ENCODE assay signal across 17 cellular contexts in genomic region chr6:135331002-135331401, GRCh38.
DNase-seq lines count a peak whose midpoint lies in the region; ATAC-seq and TF ChIP-seq lines count a peak whose summit lies in the region.
"Had no signal": no experiment of that assay in that cellular context is flagged by ENCODE, and none has a peak within 500 bp of the region (broad histone marks: within the 10 kb centered on the region; RNA-seq: fewer than 3 reads in every experiment).

No MANE protein-coding gene starts in this region.

- H3K27me3 Mint-ChIP-seq in CD4-positive, alpha-beta T cell = no peaks in the 10 kb centered on the region
- H3K27me3 Mint-ChIP-seq: activated CD4-positive, alpha-beta T cell treated with anti-CD3 and anti-CD28 coated beads, Interleukin-2, amount 10 ng/mL, durations not matched to agents 7 days and 5 days; CD8-positive, alpha-beta memory T cell had no signal

- H3K4me3 Mint-ChIP-seq in CD4-positive, alpha-beta T cell = no peak overlapping the region
- H3K4me3 Mint-ChIP-seq: activated CD4-positive, alpha-beta T cell treated with anti-CD3 and anti-CD28 coated beads, Interleukin-2, amount 10 ng/mL, durations not matched to agents 7 days and 5 days; CD8-positive, alpha-beta memory T cell; endodermal cell had no signal

- H4K91ac ChIP-seq in mesenchymal stem cell (ENCODE audit: low read length) = no peak overlapping the region

- H3K9me3 Mint-ChIP-seq in CD4-positive, alpha-beta T cell = no peaks in the 10 kb centered on the region
- H3K9me3 Mint-ChIP-seq: activated CD4-positive, alpha-beta T cell treated with anti-CD3 and anti-CD28 coated beads, Interleukin-2, amount 10 ng/mL, durations not matched to agents 7 days and 5 days; CD8-positive, alpha-beta memory T cell; endodermal cell had no signal

- CTCF ChIA-PET in CD4-positive, alpha-beta T cell (lab: Charles Lee) = no interaction called here

- H3K79me1 ChIP-seq in mesenchymal stem cell (replicated peaks; ENCODE audit: low read length, poor library complexity, severe bottlenecking) = no peaks in the 10 kb centered on the region

- no peak overlapping the region for H2AFZ ChIP-seq in mesenchymal stem cell (ENCODE audit: low read depth, low read length)

- intact Hi-C loops in CD4-positive, alpha-beta T cell (cut with DNase I, micrococcal nuclease) = no loop called here

- no peak overlapping the region for H4K8ac ChIP-seq in mesenchymal stem cell (ENCODE audit: low read length)

- H3K27ac ChIP-seq in caudate nucleus (ENCODE audit: low read depth, low read length) (no peak overlapping the region), mesenchymal stem cell (ENCODE audit: low read length, poor library complexity, severe bottlenecking) (no peak overlapping the region)
- no peak overlapping the region for H3K27ac ChIP-seq in CD4-positive, alpha-beta T cell (ENCODE audit: low read depth, low read length)
- H3K27ac ChIP-seq: left lung, neutrophil, tibial nerve had no signal

- H3K4me3 ChIP-seq in mesenchymal stem cell (ENCODE audit: insufficient read depth in 1 of 2, low read depth in 1 of 2, low read length in 2 of 2) = no peak overlapping the region
- H3K4me3 ChIP-seq: left lung, tibial nerve had no signal

- H3K9me3 ChIP-seq in mesenchymal stem cell (ENCODE audit: control insufficient read depth, low read length) = no peaks in the 10 kb centered on the region
- no peaks in the 10 kb centered on the region for H3K9me3 ChIP-seq in CD4-positive, alpha-beta T cell (ENCODE audit: control insufficient read depth, low read length)
- H3K9me3 ChIP-seq: left lung, neutrophil had no signal

- H3K23ac ChIP-seq in mesenchymal stem cell (ENCODE audit: low read length in 2 of 2) = no peak overlapping the region

- 93% methylated on average over 2 of the region's 2 CpGs for WGBS in mesenchymal stem cell

- H3K27me3 ChIP-seq in mesenchymal stem cell (ENCODE audit: control insufficient read depth in 1 of 2, insufficient read depth in 1 of 2, low read length in 2 of 2) = no peaks in the 10 kb centered on the region
- no peaks in the 10 kb centered on the region for H3K27me3 ChIP-seq in CD4-positive, alpha-beta T cell (ENCODE audit: control insufficient read depth, insufficient read depth, low read length)
- H3K27me3 ChIP-seq: left lung, neutrophil, tibial nerve had no signal

- no peak overlapping the region for H2BK120ac ChIP-seq in mesenchymal stem cell (ENCODE audit: low read depth, low read length)

- POLR2A ChIA-PET in CD4-positive, alpha-beta T cell (lab: Charles Lee) = no interaction called here

- ATAC-seq in GM18517 (IDR thresholded peaks at IDR 0.05; ENCODE audit: unreplicated experiment) (peak; percentile 34), HG02852 (IDR thresholded peaks at IDR 0.05; ENCODE audit: unreplicated experiment) (peak; percentile 28)
- no peak for ATAC-seq in CD4-positive, alpha-beta T cell (ENCODE audit: poor library complexity)
- ATAC-seq: left lung, Panc1 had no signal

- H3K14ac ChIP-seq in mesenchymal stem cell (ENCODE audit: low read length in 2 of 2) = no peak overlapping the region

- H3K4ac ChIP-seq in mesenchymal stem cell (ENCODE audit: low read depth in 1 of 2, low read length in 2 of 2) = no peak overlapping the region

- H3K27ac Mint-ChIP-seq in CD4-positive, alpha-beta T cell = no peak overlapping the region
- H3K27ac Mint-ChIP-seq: activated CD4-positive, alpha-beta T cell treated with anti-CD3 and anti-CD28 coated beads, Interleukin-2, amount 10 ng/mL, durations not matched to agents 7 days and 5 days; CD8-positive, alpha-beta memory T cell; endodermal cell had no signal

- H3K4me1 Mint-ChIP-seq in CD4-positive, alpha-beta T cell (ENCODE audit: low read depth) = no peaks in the 10 kb centered on the region
- H3K4me1 Mint-ChIP-seq: CD8-positive, alpha-beta memory T cell had no signal

- H3K4me1 ChIP-seq in mesenchymal stem cell (ENCODE audit: control insufficient read depth, insufficient read depth, low read depth, low read length) = peaks cover 2% of the 10 kb centered on the region
- H3K4me1 ChIP-seq: tibial nerve had no signal

- no peak overlapping the region for H2BK12ac ChIP-seq in mesenchymal stem cell (ENCODE audit: low read length in 2 of 2)

- no peak overlapping the region for H3K4me2 ChIP-seq in mesenchymal stem cell (ENCODE audit: low read length, poor library complexity, severe bottlenecking)

- peaks cover 5% of the 10 kb centered on the region for H3K36me3 Mint-ChIP-seq in CD4-positive, alpha-beta T cell (ENCODE audit: low read depth)

- H3K18ac ChIP-seq in mesenchymal stem cell (ENCODE audit: low read depth in 1 of 2, low read length in 2 of 2) = no peak overlapping the region

- H2BK5ac ChIP-seq in mesenchymal stem cell (ENCODE audit: low read depth, low read length, poor library complexity, severe bottlenecking) = no peak overlapping the region

- H3K9ac ChIP-seq in mesenchymal stem cell (ENCODE audit: low read length) = no peak overlapping the region

- no peak overlapping the region for H2BK15ac ChIP-seq in mesenchymal stem cell (ENCODE audit: low read depth, poor library complexity, severe bottlenecking)

- H3K36me3 ChIP-seq in mesenchymal stem cell (ENCODE audit: control insufficient read depth in 1 of 2, insufficient read depth in 2 of 2, low read depth in 1 of 2, low read length in 2 of 2) = peaks cover 0 to 20% of the 10 kb centered on the region in 2 experiments
- H3K36me3 ChIP-seq: left lung, neutrophil had no signal

- DNase-seq in RPMI7951 (ENCODE audit: low read depth) = peak; percentile 10
- peak; percentile 27 for DNase-seq in renal cortical epithelial cell (ENCODE audit: low read depth)
- no peak for DNase-seq in caudate nucleus (lab: John Stamatoyannopoulos, UW)
- no peak for DNase-seq in mesenchymal stem cell
- DNase-seq in CD4-positive, alpha-beta T cell = no peak
- DNase-seq in GM19238 (ENCODE audit: insufficient read length, low spot score) = no peak
- DNase-seq: activated CD4-positive, alpha-beta T cell treated with anti-CD3 and anti-CD28 coated beads, Interleukin-2, amount 10 ng/mL, durations not matched to agents 7 days and 5 days; CD8-positive, alpha-beta memory T cell; endodermal cell; left lung; NCI-H446 treated with DMSO at 0.1 percent for 48 hours; small intestine had no signal

- H2AK5ac ChIP-seq in mesenchymal stem cell (ENCODE audit: low read length, severe bottlenecking) = no peak overlapping the region

- no peak for TF ChIP-seq CTCF in CD4-positive, alpha-beta T cell (IDR thresholded peaks at IDR 0.05)

Comparison
In these comparisons a context has a peak if more than half of its experiments do, and no peak if none do; other contexts are left out.
1. DNase-seq: peak in RPMI7951 (single experiment) and renal cortical epithelial cell (single experiment); none in caudate nucleus (0 of 61), mesenchymal stem cell (single experiment), CD4-positive, alpha-beta T cell (0 of 10) and GM19238 (single experiment).